17 cellular contexts compared by ENCODE assay signal in the genomic region with DNA sequence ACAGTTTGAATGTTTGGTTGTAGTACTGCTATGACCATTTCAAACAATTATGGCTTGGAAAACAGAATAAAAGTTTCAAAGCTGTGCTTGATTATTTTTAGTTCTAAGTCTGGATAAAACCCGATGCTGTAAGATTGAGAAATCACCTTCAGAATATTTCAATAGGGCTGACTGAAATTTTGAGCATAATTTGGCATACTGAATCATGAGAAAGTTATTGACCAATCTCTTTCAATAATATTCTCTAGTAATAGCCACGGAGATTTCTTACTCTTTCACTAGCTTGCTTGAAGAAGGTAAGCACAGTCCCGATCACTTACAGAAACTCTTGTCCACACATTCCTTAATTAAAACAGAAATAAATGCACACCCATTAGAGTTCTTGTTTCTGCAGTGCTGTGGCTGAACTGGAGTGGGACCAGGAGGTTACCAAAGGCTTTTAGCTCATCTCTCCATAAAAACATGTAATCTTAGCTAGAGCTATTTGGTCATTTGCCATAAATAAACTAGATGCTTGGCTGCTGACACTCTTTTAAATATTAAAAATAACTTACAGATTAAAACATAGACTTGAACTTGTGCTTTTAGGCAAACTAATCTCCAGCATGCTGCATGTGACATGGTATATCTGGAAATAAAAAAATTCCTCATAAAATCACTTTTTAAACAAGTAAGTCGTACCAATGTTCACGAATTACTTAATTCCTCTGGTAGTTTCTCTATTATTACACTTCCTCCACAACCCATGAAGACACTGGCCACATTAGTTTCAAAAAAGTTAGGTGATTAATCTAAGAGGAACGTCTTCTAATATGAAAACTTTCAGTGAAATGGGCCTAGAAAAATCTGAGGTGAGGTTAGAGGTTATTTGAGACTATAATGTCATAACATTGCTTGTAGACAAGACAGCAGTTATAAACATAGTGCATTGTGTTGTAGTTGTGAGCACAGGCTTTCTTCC.
A peak's percentile ranks its signal among the peaks of the same experiment; 100 is the strongest.
DNase-seq lines count a peak whose midpoint lies in the region; ATAC-seq and TF ChIP-seq lines count a peak whose summit lies in the region.
"Had no signal": no experiment of that assay in that cellular context is flagged by ENCODE, and none has a peak within 500 bp of the region (broad histone marks: within the 10 kb centered on the region; RNA-seq: fewer than 3 reads in every experiment).

No MANE protein-coding gene starts in this region.

- peaks cover 43% of the 10 kb centered on the region for H3K4me1 ChIP-seq in adipocyte (ENCODE audit: control insufficient read depth, insufficient read depth, low read length)
- peaks cover 0 to 43% (median 17%) of the 10 kb centered on the region in 12 donors for H3K4me1 ChIP-seq in heart left ventricle
- H3K4me1 ChIP-seq in skeletal muscle tissue (ENCODE audit: control insufficient read depth in 3 of 3, insufficient read depth in 3 of 3, low read length in 3 of 3) = peaks cover 0 to 7% (median 0%) of the 10 kb centered on the region in 3 donors

- H3K27me3 ChIP-seq in adipocyte (replicated peaks; ENCODE audit: control insufficient read depth, insufficient read depth, low read length) (no peaks in the 10 kb centered on the region), heart left ventricle (no peaks in the 10 kb centered on the region), skeletal muscle tissue (ENCODE audit: control insufficient read depth in 3 of 3, insufficient read depth in 3 of 3, low read length in 3 of 3) (no peaks in the 10 kb centered on the region)

- peak overlapping the region; percentile 64 for H3K4me3 ChIP-seq in adipocyte (ENCODE audit: low read length)
- peak overlapping the region in 2 of 12 donors; percentile 1 to 14 for H3K4me3 ChIP-seq in heart left ventricle
- H3K4me3 ChIP-seq in skeletal muscle tissue (ENCODE audit: low read length in 3 of 3) = peak overlapping the region in 1 of 3 donors; percentile 13
- H3K4me3 ChIP-seq: GM12878, mucosa of descending colon had no signal

- H3K27ac ChIP-seq in heart left ventricle (peak overlapping the region; percentile 1 to 86 (median 56)), skeletal muscle tissue (ENCODE audit: low read depth, low read length) (peak overlapping the region; percentile 43)

- H3K9me3 ChIP-seq in adipocyte (ENCODE audit: control insufficient read depth, low read length) (no peaks in the 10 kb centered on the region), heart left ventricle (no peaks in the 10 kb centered on the region), skeletal muscle tissue (ENCODE audit: control insufficient read depth in 3 of 3, low read length in 3 of 3) (no peaks in the 10 kb centered on the region)
- H3K9me3 ChIP-seq: mucosa of descending colon had no signal

- no peak for TF ChIP-seq POLR2A in heart left ventricle (IDR thresholded peaks at IDR 0.05)

- WGBS in heart left ventricle, 4 donors = 36 to 41% (median 39%) methylated on average over 6 of the region's 6 CpGs

- ATAC-seq in heart left ventricle (peak; percentile 18 to 86 (median 80)), GM21786 (IDR thresholded peaks at IDR 0.05; ENCODE audit: unreplicated experiment) (no peak)
- ATAC-seq: GM12878, HCT116, mucosa of descending colon had no signal

- intact Hi-C loops in heart left ventricle (cut with DNase I) = no loop called here

- peak overlapping the region; percentile 67 for H3K9ac ChIP-seq in adipocyte (ENCODE audit: low read length)
- no peak overlapping the region for H3K9ac ChIP-seq in skeletal muscle tissue (ENCODE audit: low read depth in 1 of 3, low read length in 3 of 3)

- TF ChIP-seq CTCF in heart left ventricle (IDR thresholded peaks at IDR 0.05) = no peak

- no peaks in the 10 kb centered on the region for H3K36me3 ChIP-seq in adipocyte (ENCODE audit: control insufficient read depth, insufficient read depth, low read length, severe bottlenecking)
- no peaks in the 10 kb centered on the region for H3K36me3 ChIP-seq in heart left ventricle
- no peaks in the 10 kb centered on the region for H3K36me3 ChIP-seq in skeletal muscle tissue (ENCODE audit: control insufficient read depth in 3 of 3, insufficient read depth in 3 of 3, low read length in 3 of 3)

- peak; percentile 13 for DNase-seq in AG20443 (ENCODE audit: low spot score)
- peak; percentile 84 for DNase-seq in adipocyte (ENCODE audit: low read depth)
- DNase-seq in heart left ventricle = peak in 2 of 5 donors; percentile 38
- no peak for DNase-seq in superior temporal gyrus (ENCODE audit: extremely low spot score)
- DNase-seq in activated effector memory CD4-positive, alpha-beta T cell treated with anti-CD3 and anti-CD28 coated beads, Interleukin-2, amount 50 U/mL, for 16 hours = no peak
- DNase-seq in DMS 273 (lab: John Stamatoyannopoulos, UW; ENCODE audit: unreplicated experiment) = no peak
- DNase-seq: activated CD4-positive, alpha-beta T cell treated with anti-CD3 and anti-CD28 coated beads for 48 hours; activated naive CD4-positive, alpha-beta T cell treated with Interleukin-2 at 50 U/mL for 16 hours; mucosa of descending colon; NCI-H1694 treated with DMSO at 0.1 percent for 48 hours; NCI-H446; OCI-M1; small intestine had no signal

Comparison
In these comparisons a context has a peak if more than half of its experiments do, and no peak if none do; other contexts are left out.
1. DNase-seq: peak in AG20443 (single experiment) and adipocyte (single experiment); none in superior temporal gyrus (single experiment), activated effector memory CD4-positive, alpha-beta T cell treated with anti-CD3 and anti-CD28 coated beads, Interleukin-2, amount 50 U/mL, for 16 hours (single experiment) and DMS 273 (single experiment).